Comparison of ENCODE assay signal across 10 cellular contexts in the genomic region with DNA sequence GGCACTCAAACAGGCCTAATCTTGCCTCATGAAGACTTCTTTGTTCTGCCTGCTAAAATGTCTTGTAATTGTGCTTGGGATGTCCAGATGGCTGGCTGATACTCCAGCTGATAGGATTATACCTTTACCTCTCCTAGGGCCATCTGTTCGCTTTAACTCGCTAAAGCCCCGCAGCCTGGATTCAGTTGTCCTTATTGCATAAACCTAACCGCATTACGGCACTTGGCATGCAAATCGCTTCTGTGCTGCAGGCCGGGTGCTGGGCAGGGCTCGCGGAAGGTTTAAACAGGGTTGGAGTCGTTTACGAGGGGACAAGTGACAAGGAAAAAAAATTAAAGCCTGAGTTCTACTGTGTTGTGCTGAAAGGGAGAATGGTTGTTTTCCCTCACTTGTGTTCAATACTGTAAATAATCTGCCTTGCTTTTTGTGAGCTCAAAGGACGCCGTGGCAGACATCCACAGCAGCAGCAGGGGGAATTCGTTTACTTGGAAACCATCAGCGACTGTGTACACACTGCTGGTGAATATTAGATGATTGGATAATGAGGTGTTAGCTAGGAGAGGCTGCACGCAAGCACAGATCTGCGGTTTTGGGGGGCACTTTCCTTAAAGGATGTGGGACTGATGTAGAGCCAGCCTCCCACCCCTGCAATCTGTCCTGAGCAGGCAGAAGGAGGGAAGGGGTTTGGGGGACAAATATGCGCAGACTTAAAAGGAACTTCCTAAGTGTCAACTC.
DNase-seq lines count a peak whose midpoint lies in the region; ATAC-seq and TF ChIP-seq lines count a peak whose summit lies in the region.
"Had no signal": no experiment of that assay in that cellular context is flagged by ENCODE, and none has a peak within 500 bp of the region (broad histone marks: within the 10 kb centered on the region; RNA-seq: fewer than 3 reads in every experiment).

No MANE protein-coding gene starts in this region.

- H3K4me3 Mint-ChIP-seq in WTC11 = no peak overlapping the region
- peak overlapping the region; percentile 40 for H3K4me3 Mint-ChIP-seq in nephron progenitor cell
- H3K4me3 Mint-ChIP-seq: activated CD4-positive, alpha-beta memory T cell treated with anti-CD3 and anti-CD28 coated beads for 36 hours had no signal

- CTCF ChIA-PET in WTC11 (lab: Charles Lee) = interaction anchor here (1.0 to 3.7 kb wide), 5 partner anchors 9 to 59 kb away, joined by 3 to 20 read pairs (median 4); no protein-coding TSS in a partner anchor

- ATAC-seq in WTC11 (no peak), GM21529 (IDR thresholded peaks at IDR 0.05; ENCODE audit: unreplicated experiment) (no peak), GM18502 (IDR thresholded peaks at IDR 0.05; ENCODE audit: poor library complexity, unreplicated experiment) (no peak)

- no peaks in the 10 kb centered on the region for H3K9me3 Mint-ChIP-seq in WTC11
- no peaks in the 10 kb centered on the region for H3K9me3 Mint-ChIP-seq in nephron progenitor cell
- H3K9me3 Mint-ChIP-seq: activated CD4-positive, alpha-beta memory T cell treated with anti-CD3 and anti-CD28 coated beads for 36 hours had no signal

- H3K4me1 Mint-ChIP-seq in WTC11 (peaks cover 48% of the 10 kb centered on the region), nephron progenitor cell (peaks cover 50% of the 10 kb centered on the region)

- no peak for TF ChIP-seq CTCF in WTC11 (IDR thresholded peaks at IDR 0.05)
- no peak for TF ChIP-seq CTCF in nephron progenitor cell (IDR thresholded peaks at IDR 0.05)

- no peaks in the 10 kb centered on the region for H3K36me3 Mint-ChIP-seq in WTC11
- H3K36me3 Mint-ChIP-seq in nephron progenitor cell (ENCODE audit: low read depth) = peaks cover 72% of the 10 kb centered on the region
- H3K36me3 Mint-ChIP-seq: activated CD4-positive, alpha-beta memory T cell treated with anti-CD3 and anti-CD28 coated beads for 36 hours had no signal

- no peaks in the 10 kb centered on the region for H3K27me3 Mint-ChIP-seq in WTC11 (ENCODE audit: low read depth)
- peaks cover 3% of the 10 kb centered on the region for H3K27me3 Mint-ChIP-seq in nephron progenitor cell (ENCODE audit: low read depth, poor library complexity)

- DNase-seq in DMS 273 treated with DMSO at 0.1 percent for 48 hours (lab: John Stamatoyannopoulos, UW) = peak; percentile 96
- peak; percentile 88 for DNase-seq in NCI-H1436 (lab: John Stamatoyannopoulos, UW)
- no peak for DNase-seq in WTC11 (ENCODE audit: low spot score)
- no peak for DNase-seq in nephron progenitor cell
- no peak for DNase-seq in mesenteric fat pad (ENCODE audit: low spot score)
- no peak for DNase-seq in SW 1271 (lab: John Stamatoyannopoulos, UW)
- DNase-seq: activated CD4-positive, alpha-beta memory T cell treated with anti-CD3 and anti-CD28 coated beads for 36 hours; stimulated activated CD4-positive, alpha-beta T cell treated with anti-CD3 and anti-CD28 coated beads, Interleukin-4, amount 100 ng/mL, for 24 hours had no signal

- POLR2A ChIA-PET in WTC11 (lab: Charles Lee) = no interaction called here

- 0 out of 2 replicates have a peak overlapping the region, but pooled peaks have one; percentile 21 for H3K27ac Mint-ChIP-seq in WTC11
- H3K27ac Mint-ChIP-seq in nephron progenitor cell = peak overlapping the region; percentile 32
- H3K27ac Mint-ChIP-seq: activated CD4-positive, alpha-beta memory T cell treated with anti-CD3 and anti-CD28 coated beads for 36 hours had no signal

TF ChIP-seq in WTC11, 78 proteins besides CTCF, POLR2A, EP300 and RAD21:
- TF ChIP-seq, protein P1, sequence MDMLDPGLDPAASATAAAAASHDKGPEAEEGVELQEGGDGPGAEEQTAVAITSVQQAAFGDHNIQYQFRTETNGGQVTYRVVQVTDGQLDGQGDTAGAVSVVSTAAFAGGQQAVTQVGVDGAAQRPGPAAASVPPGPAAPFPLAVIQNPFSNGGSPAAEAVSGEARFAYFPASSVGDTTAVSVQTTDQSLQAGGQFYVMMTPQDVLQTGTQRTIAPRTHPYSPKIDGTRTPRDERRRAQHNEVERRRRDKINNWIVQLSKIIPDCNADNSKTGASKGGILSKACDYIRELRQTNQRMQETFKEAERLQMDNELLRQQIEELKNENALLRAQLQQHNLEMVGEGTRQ (CRISPR knock-in tag; IDR thresholded peaks at IDR 0.05) = no peak
- TF ChIP-seq, protein P2, sequence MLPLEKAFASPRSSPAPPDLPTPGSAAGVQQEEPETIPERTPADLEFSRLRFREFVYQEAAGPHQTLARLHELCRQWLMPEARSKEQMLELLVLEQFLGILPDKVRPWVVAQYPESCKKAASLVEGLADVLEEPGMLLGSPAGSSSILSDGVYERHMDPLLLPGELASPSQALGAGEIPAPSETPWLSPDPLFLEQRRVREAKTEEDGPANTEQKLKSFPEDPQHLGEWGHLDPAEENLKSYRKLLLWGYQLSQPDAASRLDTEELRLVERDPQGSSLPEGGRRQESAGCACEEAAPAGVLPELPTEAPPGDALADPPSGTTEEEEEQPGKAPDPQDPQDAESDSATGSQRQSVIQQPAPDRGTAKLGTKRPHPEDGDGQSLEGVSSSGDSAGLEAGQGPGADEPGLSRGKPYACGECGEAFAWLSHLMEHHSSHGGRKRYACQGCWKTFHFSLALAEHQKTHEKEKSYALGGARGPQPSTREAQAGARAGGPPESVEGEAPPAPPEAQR (CRISPR knock-in tag; IDR thresholded peaks at IDR 0.05) = no peak
TF ChIP-seq in WTC11: peak in this region for 0.

Comparison
In these comparisons a context has a peak if more than half of its experiments do, and no peak if none do; other contexts are left out.
1. DNase-seq: peak in DMS 273 treated with DMSO at 0.1 percent for 48 hours (single experiment) and NCI-H1436 (single experiment); none in WTC11 (single experiment), nephron progenitor cell (single experiment), mesenteric fat pad (single experiment) and SW 1271 (0 of 2).